17 cellular contexts compared by ENCODE assay signal in the genomic region with DNA sequence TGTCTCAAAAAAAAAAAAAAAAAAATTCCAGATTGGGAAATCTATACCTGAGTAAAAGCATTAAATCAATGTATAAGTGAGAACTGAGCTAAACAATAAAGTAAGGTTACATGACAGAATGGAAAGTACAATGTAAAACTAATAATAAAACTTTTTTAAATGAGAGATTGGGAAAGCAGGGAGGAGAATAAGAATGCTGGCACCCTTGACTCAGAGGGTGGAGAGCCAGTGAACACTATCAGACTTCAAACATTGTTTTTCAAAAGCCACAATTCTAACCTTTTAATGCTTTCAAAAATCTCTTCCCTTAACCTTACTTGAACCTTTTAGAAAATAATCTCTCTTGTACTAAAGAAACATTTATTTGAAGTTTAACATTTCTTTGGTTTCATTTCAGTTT.
A peak's percentile ranks its signal among the peaks of the same experiment; 100 is the strongest.
DNase-seq lines count a peak whose midpoint lies in the region; ATAC-seq and TF ChIP-seq lines count a peak whose summit lies in the region.
"Had no signal": no experiment of that assay in that cellular context is flagged by ENCODE, and none has a peak within 500 bp of the region (broad histone marks: within the 10 kb centered on the region; RNA-seq: fewer than 3 reads in every experiment).

No MANE protein-coding gene starts in this region.

- H3K9me3 ChIP-seq in right cardiac atrium (ENCODE audit: control insufficient read depth, low read length) (no peaks in the 10 kb centered on the region), heart left ventricle (no peaks in the 10 kb centered on the region), osteoblast (ENCODE audit: low read depth, low read length) (no peaks in the 10 kb centered on the region), testis (no peaks in the 10 kb centered on the region)

- no peak for TF ChIP-seq CTCF in heart left ventricle (IDR thresholded peaks at IDR 0.05)
- TF ChIP-seq CTCF in cardiac fibroblast (IDR thresholded peaks at IDR 0.05; ENCODE audit: low read depth, low read length) = no peak
- TF ChIP-seq CTCF in osteoblast (IDR thresholded peaks at IDR 0.05; ENCODE audit: extremely low read depth, low read depth, low read length) = no peak
- no peak for TF ChIP-seq CTCF in testis (IDR thresholded peaks at IDR 0.05)

- no peak for TF ChIP-seq POLR2A in heart left ventricle (IDR thresholded peaks at IDR 0.05)
- no peak for TF ChIP-seq POLR2A in testis (IDR thresholded peaks at IDR 0.05)

- H3K36me3 ChIP-seq in heart left ventricle (peaks cover 0 to 12% (median 5%) of the 10 kb centered on the region in 9 donors), osteoblast (ENCODE audit: insufficient read depth, low read length) (no peaks in the 10 kb centered on the region), testis (ENCODE audit: low read depth, missing control alignments) (no peaks in the 10 kb centered on the region)

- peak; percentile 34 to 65 for ATAC-seq in right cardiac atrium
- ATAC-seq in heart left ventricle = no peak
- ATAC-seq in HG03439 (IDR thresholded peaks at IDR 0.05; ENCODE audit: unreplicated experiment) = no peak
- ATAC-seq: HepG2, Right ventricle myocardium inferior had no signal

- H3K4me1 ChIP-seq in right cardiac atrium (ENCODE audit: control insufficient read depth, insufficient read depth, low read length) (no peaks in the 10 kb centered on the region), heart left ventricle (peaks cover 0 to 12% (median 4%) of the 10 kb centered on the region in 12 donors), osteoblast (ENCODE audit: insufficient read depth, low read length) (no peaks in the 10 kb centered on the region), testis (no peaks in the 10 kb centered on the region)

- H3K4me3 ChIP-seq in right cardiac atrium (ENCODE audit: low read length) (no peak overlapping the region), heart left ventricle (no peak overlapping the region), cardiac fibroblast (replicated peaks in 1 of 2; ENCODE audit: low read depth in 2 of 2, low read length in 2 of 2) (no peak overlapping the region), osteoblast (ENCODE audit: insufficient read depth, low read length) (no peak overlapping the region), testis (no peak overlapping the region)

- H3K27me3 ChIP-seq in right cardiac atrium (ENCODE audit: control insufficient read depth, insufficient read depth) (no peaks in the 10 kb centered on the region), heart left ventricle (no peaks in the 10 kb centered on the region), osteoblast (ENCODE audit: insufficient read depth, low read length) (no peaks in the 10 kb centered on the region), testis (no peaks in the 10 kb centered on the region)

- DNase-seq in right cardiac atrium = no peak
- DNase-seq in heart left ventricle = no peak
- peak; percentile 15 to 24 for DNase-seq in cardiac fibroblast (ENCODE audit: low read depth in 2 of 2)
- peak; percentile 85 for DNase-seq in osteoblast (ENCODE audit: insufficient read length, low spot score, missing footprints)
- no peak for DNase-seq in testis
- no peak for DNase-seq in NCI-H2107 treated with DMSO at 0.1 percent for 48 hours (lab: John Stamatoyannopoulos, UW; ENCODE audit: unreplicated experiment)
- DNase-seq in stimulated activated CD4-positive, alpha-beta T cell treated with anti-CD3 and anti-CD28 coated beads, Interleukin-4, amount 100 ng/mL, for 1 hour = no peak
- DNase-seq: 8988T, GOT3, KG1, NCI-H1436 treated with DMSO at 0.1 percent for 48 hours, NCI-H2029 treated with DMSO at 0.1 percent for 48 hours, NCI-H2227 treated with DMSO at 0.1 percent for 48 hours, NCI-H524 had no signal

- intact Hi-C loops in right cardiac atrium (cut with DNase I) (no loop called here), heart left ventricle (cut with DNase I) (no loop called here), testis (cut with DNase I; ENCODE audit: low total_unique reads) (no loop called here)

- H2AFZ ChIP-seq in osteoblast (ENCODE audit: low read length) = no peak overlapping the region

- H3K4me2 ChIP-seq in osteoblast (ENCODE audit: insufficient read depth, low read length) = no peak overlapping the region

- no peaks in the 10 kb centered on the region for H4K20me1 ChIP-seq in osteoblast (ENCODE audit: insufficient read depth, low read length)

- no peak overlapping the region for H3K27ac ChIP-seq in right cardiac atrium (ENCODE audit: low read length)
- H3K27ac ChIP-seq in heart left ventricle = no peak overlapping the region
- no peak overlapping the region for H3K27ac ChIP-seq in osteoblast (ENCODE audit: low read depth, low read length)
- H3K27ac ChIP-seq in testis = peak overlapping the region; percentile 2 to 29

- H3K79me2 ChIP-seq in osteoblast (ENCODE audit: insufficient read depth, low read length) = no peaks in the 10 kb centered on the region

Comparison
In these comparisons a context has a peak if more than half of its experiments do, and no peak if none do; other contexts are left out.
1. ATAC-seq: peak in right cardiac atrium (2 of 2); none in heart left ventricle (0 of 4) and HG03439 (single experiment).
2. DNase-seq: peak in cardiac fibroblast (2 of 2) and osteoblast (single experiment); none in right cardiac atrium (0 of 3), heart left ventricle (0 of 5), testis (single experiment), NCI-H2107 treated with DMSO at 0.1 percent for 48 hours (single experiment) and stimulated activated CD4-positive, alpha-beta T cell treated with anti-CD3 and anti-CD28 coated beads, Interleukin-4, amount 100 ng/mL, for 1 hour (single experiment).
3. H3K27ac ChIP-seq: peak in testis (2 of 2); none in right cardiac atrium (single experiment), heart left ventricle (0 of 12) and osteoblast (single experiment).